1 cellular context compared by ENCODE assay signal in genomic region chr6:41704656-41705328, GRCh38.
TF ChIP-seq lines count a peak whose summit lies in the region.

No MANE protein-coding gene starts in this region.

TF ChIP-seq in IMR-90, 13 proteins besides CTCF, POLR2A, EP300 and RAD21 (continued from another document):
- TF ChIP-seq ELK1 (IDR thresholded peaks at IDR 0.05; ENCODE audit: borderline replicate concordance, low read depth, low read length) (no peak), BHLHE40 (IDR thresholded peaks at IDR 0.05; ENCODE audit: low read depth, low read length) (no peak), MXI1 (IDR thresholded peaks at IDR 0.05; ENCODE audit: borderline replicate concordance, low read depth, low read length) (no peak), CHD1 (IDR thresholded peaks at IDR 0.05; ENCODE audit: low read depth, low read length) (no peak), USF2 (IDR thresholded peaks at IDR 0.05; ENCODE audit: low read depth, low read length) (no peak)
TF ChIP-seq in IMR-90: peak in this region for 0.
